Comparison of ENCODE assay signal across 8 cellular contexts in genomic region chr1:61050541-61051454, GRCh38. TPM values are rescaled to one million over a fixed set of nuclear protein-coding genes. Genes with fewer than 3 reads are reported as not detected.
DNase-seq lines count a peak whose midpoint lies in the region; ATAC-seq and TF ChIP-seq lines count a peak whose summit lies in the region.

No MANE protein-coding gene starts in this region.

- H3K36me3 ChIP-seq in SJCRH30 (no peaks in the 10 kb centered on the region), transverse colon (no peaks in the 10 kb centered on the region)

- intact Hi-C loops in transverse colon (cut with DNase I; ENCODE audit: low total_unique reads): loop anchor here (5.0 to 10.0 kb wide), 2 partner anchors 204 to 402 kb away; no protein-coding TSS in a partner anchor

- H3K27ac Mint-ChIP-seq in endothelial cell (ENCODE audit: unreplicated experiment): peak overlapping the region; percentile 86
- H3K27ac Mint-ChIP-seq in mesothelial cell of epicardium: peak overlapping the region; percentile 96

- WGBS in transverse colon (ENCODE audit: low coverage in 1 of 2), 2 donors: 5 to 9% methylated on average over 6 to 50 of the region's 86 CpGs

- H3K27me3 ChIP-seq in SJCRH30: no peaks in the 10 kb centered on the region; the same call in 1 of the 2 replicates
- peaks cover 2% of the 10 kb centered on the region for H3K27me3 ChIP-seq in transverse colon

- H3K4me3 ChIP-seq in SJCRH30 (peak overlapping the region; percentile 64), transverse colon (peak overlapping the region; percentile 89 to 96 (median 94))

- H3K4me1 ChIP-seq in SJCRH30: no peaks in the 10 kb centered on the region
- H3K4me1 ChIP-seq in transverse colon: peaks cover 11 to 45% (median 22%) of the 10 kb centered on the region in 4 donors

- DNase-seq in Ammon's horn (ENCODE audit: low spot score) (peak; percentile 35), SJCRH30 (peak in 1 of 2 experiments; percentile 15), endothelial cell (ENCODE audit: low spot score) (peak; percentile 53), mesothelial cell of epicardium (ENCODE audit: low spot score in 2 of 2, unreplicated experiment in 2 of 2) (peak; percentile 47 to 74), transverse colon (peak; percentile 59)
- no peak for DNase-seq in effector CD4-positive, alpha-beta T cell

- no peaks in the 10 kb centered on the region for H3K36me3 Mint-ChIP-seq in endothelial cell (ENCODE audit: low read depth, unreplicated experiment)
- H3K36me3 Mint-ChIP-seq in mesothelial cell of epicardium: no peaks in the 10 kb centered on the region

- no peaks in the 10 kb centered on the region for H3K9me3 ChIP-seq in SJCRH30 (replicated peaks)
- no peaks in the 10 kb centered on the region for H3K9me3 ChIP-seq in transverse colon

- no peak for TF ChIP-seq EP300 in transverse colon (IDR thresholded peaks at IDR 0.05; ENCODE audit: low read depth)

- H3K9me3 Mint-ChIP-seq in endothelial cell (ENCODE audit: unreplicated experiment) (no peaks in the 10 kb centered on the region), mesothelial cell of epicardium (no peaks in the 10 kb centered on the region)

- no peak for TF ChIP-seq POLR2A in transverse colon (IDR thresholded peaks at IDR 0.05)

- H3K4me1 Mint-ChIP-seq in endothelial cell (ENCODE audit: unreplicated experiment): peaks cover 38% of the 10 kb centered on the region
- H3K4me1 Mint-ChIP-seq in mesothelial cell of epicardium: peaks cover 48% of the 10 kb centered on the region

- TF ChIP-seq CTCF in endothelial cell (IDR thresholded peaks at IDR 0.05; ENCODE audit: unreplicated experiment) (no peak), mesothelial cell of epicardium (IDR thresholded peaks at IDR 0.05; ENCODE audit: unreplicated experiment) (no peak), transverse colon (IDR thresholded peaks at IDR 0.05) (no peak)

- peaks cover 12% of the 10 kb centered on the region for H3K27me3 Mint-ChIP-seq in endothelial cell (ENCODE audit: unreplicated experiment)
- H3K27me3 Mint-ChIP-seq in mesothelial cell of epicardium (ENCODE audit: low read depth): no peaks in the 10 kb centered on the region

- H3K27ac ChIP-seq in SJCRH30 (peak overlapping the region; percentile 52), transverse colon (peak overlapping the region; percentile 93 to 96 (median 96))

- H3K4me3 Mint-ChIP-seq in endothelial cell (ENCODE audit: unreplicated experiment): peak overlapping the region; percentile 93
- H3K4me3 Mint-ChIP-seq in mesothelial cell of epicardium: peak overlapping the region; percentile 83

- in situ Hi-C loops in transverse colon (cut with MboI; ENCODE audit: low pct_ligation_motif_present in 1 of 4, low pct_unique_long_range_greater_than_20kb in 1 of 4, low sequenced_read_pairs in 3 of 4): loop anchor here in 3 of 4 donors (10.0 to 25.0 kb wide), 4 partner anchors 284 to 587 kb away; no protein-coding TSS in a partner anchor

- peak; percentile 11 for ATAC-seq in GM21423 (IDR thresholded peaks at IDR 0.05; ENCODE audit: unreplicated experiment)
- ATAC-seq in HG03280 (IDR thresholded peaks at IDR 0.05; ENCODE audit: unreplicated experiment): no peak

RNA-seq across cellular contexts. Expression of gene NFIA, which starts 31.6 kb away (rescaled TPM):
- 21.1 and 23.9 TPM in 2 replicates for total RNA-seq in SJCRH30 (2014; rRNA removed; shearing (Covaris generic))
- total RNA-seq in endothelial cell (ENCODE audit: unreplicated experiment) (16.2 TPM), mesothelial cell of epicardium (152 to 163 TPM (median 162 TPM) in 3 replicates), transverse colon (10 to 100 TPM; 17.3 to 37.2 (median 29.8) TPM)
